Comparison of ENCODE assay signal across 1 cellular context in the genomic region with DNA sequence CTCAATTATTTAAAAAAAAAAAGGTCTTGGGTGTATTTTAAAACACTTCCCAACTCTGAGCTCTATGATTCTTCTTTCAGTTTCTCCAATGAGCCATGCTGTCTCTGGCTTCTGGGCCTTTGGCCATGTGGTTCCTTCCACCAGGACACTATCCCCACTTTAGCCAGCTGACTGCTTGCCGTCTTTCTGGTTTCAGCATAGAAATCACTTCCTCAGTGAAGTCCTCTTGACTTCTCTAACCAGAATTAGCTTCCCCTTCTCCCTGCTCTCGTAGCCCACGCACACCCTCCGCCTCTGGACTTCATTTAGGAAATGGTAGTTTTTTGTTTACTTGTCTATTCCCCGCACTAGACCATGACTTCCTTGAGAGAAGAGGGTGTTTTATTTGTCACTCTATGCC.
A peak's percentile ranks its signal among the peaks of the same experiment; 100 is the strongest.
TF ChIP-seq lines count a peak whose summit lies in the region.

No MANE protein-coding gene starts in this region.

TF ChIP-seq in K562, 482 proteins besides CTCF, POLR2A, EP300 and RAD21:
- TF ChIP-seq, protein P1, sequence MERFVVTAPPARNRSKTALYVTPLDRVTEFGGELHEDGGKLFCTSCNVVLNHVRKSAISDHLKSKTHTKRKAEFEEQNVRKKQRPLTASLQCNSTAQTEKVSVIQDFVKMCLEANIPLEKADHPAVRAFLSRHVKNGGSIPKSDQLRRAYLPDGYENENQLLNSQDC (CRISPR knock-in tag; IDR thresholded peaks at IDR 0.05) = no peak
- peak; percentile 33 for TF ChIP-seq ZFP36 (IDR thresholded peaks at IDR 0.05; ENCODE audit: low read depth, low read length, partially characterized antibody)
